Comparison of ENCODE assay signal across 1 cellular context in genomic region chr6:11202513-11203305, GRCh38.
TF ChIP-seq lines count a peak whose summit lies in the region.

No MANE protein-coding gene starts in this region.

TF ChIP-seq in HepG2, 621 proteins besides CTCF, POLR2A, EP300 and RAD21 (continued from another document and continues in another):
- TF ChIP-seq NONO (IDR thresholded peaks at IDR 0.05) = no peak
- TF ChIP-seq NONO (CRISPR knock-in tag; conservative IDR thresholded peaks at IDR 0.05) = no peak; the same call in none of the 2 replicates
- TF ChIP-seq POGZ (CRISPR knock-in tag; IDR thresholded peaks at IDR 0.05) = peak; percentile 90
- TF ChIP-seq, protein P1, sequence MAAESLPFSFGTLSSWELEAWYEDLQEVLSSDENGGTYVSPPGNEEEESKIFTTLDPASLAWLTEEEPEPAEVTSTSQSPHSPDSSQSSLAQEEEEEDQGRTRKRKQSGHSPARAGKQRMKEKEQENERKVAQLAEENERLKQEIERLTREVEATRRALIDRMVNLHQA (CRISPR knock-in tag; IDR thresholded peaks at IDR 0.05) = no peak
- TF ChIP-seq KDM5A (IDR thresholded peaks at IDR 0.05; ENCODE audit: borderline replicate concordance, low read length) = no peak
- TF ChIP-seq SAP130 (CRISPR knock-in tag; IDR thresholded peaks at IDR 0.05; ENCODE audit: low read depth) = peak; percentile 89
- no peak for TF ChIP-seq ZNF768 (CRISPR knock-in tag; IDR thresholded peaks at IDR 0.05)
- peak; percentile 17 for TF ChIP-seq YY1 (IDR thresholded peaks at IDR 0.05; ENCODE audit: insufficient read depth, insufficient replicate concordance, low read depth, low read length)
- peak; percentile 67; the same call in 1 of the 2 replicates for TF ChIP-seq ZNF274 (CRISPR knock-in tag; IDR thresholded peaks at IDR 0.05)
- no peak for TF ChIP-seq KDM4B (CRISPR knock-in tag; IDR thresholded peaks at IDR 0.05)
- TF ChIP-seq GTF3A (CRISPR knock-in tag; conservative IDR thresholded peaks at IDR 0.05) = no peak
- TF ChIP-seq ZNF709 (CRISPR knock-in tag; IDR thresholded peaks at IDR 0.05) = no peak
- no peak for TF ChIP-seq ELF4 (CRISPR knock-in tag; IDR thresholded peaks at IDR 0.05; ENCODE audit: borderline replicate concordance)
- TF ChIP-seq FIP1L1 (IDR thresholded peaks at IDR 0.05; ENCODE audit: borderline replicate concordance, insufficient read depth, low read depth, low read length) = 0 out of 2 replicates have a peak, but pooled peaks have one; percentile 12
- no peak for TF ChIP-seq ZNF780A (CRISPR knock-in tag; IDR thresholded peaks at IDR 0.05)
- TF ChIP-seq TBP (CRISPR knock-in tag; IDR thresholded peaks at IDR 0.05) = no peak
- TF ChIP-seq ZNF256 (CRISPR knock-in tag; conservative IDR thresholded peaks at IDR 0.05) = no peak
- TF ChIP-seq RBAK (CRISPR knock-in tag; IDR thresholded peaks at IDR 0.05) = no peak
- no peak for TF ChIP-seq PAWR (CRISPR knock-in tag; IDR thresholded peaks at IDR 0.05; ENCODE audit: borderline replicate concordance)
- peak; percentile 22 for TF ChIP-seq ZEB1 (IDR thresholded peaks at IDR 0.05; ENCODE audit: insufficient replicate concordance, low read depth)
- TF ChIP-seq ATF3 (CRISPR knock-in tag; IDR thresholded peaks at IDR 0.05) = peak; percentile 63; the same call in 1 of the 2 replicates
- TF ChIP-seq PCBP1 (IDR thresholded peaks at IDR 0.05; ENCODE audit: borderline replicate concordance, low read depth, low read length) = no peak
- no peak for TF ChIP-seq U2AF2 (IDR thresholded peaks at IDR 0.05; ENCODE audit: low read depth, low read length)
- no peak for TF ChIP-seq ZNF326 (CRISPR knock-in tag; IDR thresholded peaks at IDR 0.05; ENCODE audit: borderline replicate concordance)
- TF ChIP-seq CEBPB (IDR thresholded peaks at IDR 0.05; ENCODE audit: borderline replicate concordance, low read depth, low read length) = peak; percentile 49
- TF ChIP-seq ZFP36L2 (CRISPR knock-in tag; IDR thresholded peaks at IDR 0.05) = no peak
- no peak for TF ChIP-seq ZXDC (CRISPR knock-in tag; IDR thresholded peaks at IDR 0.05)
- TF ChIP-seq REST (IDR thresholded peaks at IDR 0.05; ENCODE audit: borderline replicate concordance in 1 of 2, low read depth in 1 of 2, low read length in 2 of 2) = peak in 1 of 2 experiments; percentile 34; a peak in 1 of 4 replicates
- peak; percentile 91 for TF ChIP-seq ISL2 (CRISPR knock-in tag; IDR thresholded peaks at IDR 0.05)
- no peak; the same call in 1 of the 2 replicates for TF ChIP-seq JUNB (CRISPR knock-in tag; IDR thresholded peaks at IDR 0.05; ENCODE audit: borderline replicate concordance)
- TF ChIP-seq NFE2 (CRISPR knock-in tag; IDR thresholded peaks at IDR 0.05) = no peak
- TF ChIP-seq, protein P2, sequence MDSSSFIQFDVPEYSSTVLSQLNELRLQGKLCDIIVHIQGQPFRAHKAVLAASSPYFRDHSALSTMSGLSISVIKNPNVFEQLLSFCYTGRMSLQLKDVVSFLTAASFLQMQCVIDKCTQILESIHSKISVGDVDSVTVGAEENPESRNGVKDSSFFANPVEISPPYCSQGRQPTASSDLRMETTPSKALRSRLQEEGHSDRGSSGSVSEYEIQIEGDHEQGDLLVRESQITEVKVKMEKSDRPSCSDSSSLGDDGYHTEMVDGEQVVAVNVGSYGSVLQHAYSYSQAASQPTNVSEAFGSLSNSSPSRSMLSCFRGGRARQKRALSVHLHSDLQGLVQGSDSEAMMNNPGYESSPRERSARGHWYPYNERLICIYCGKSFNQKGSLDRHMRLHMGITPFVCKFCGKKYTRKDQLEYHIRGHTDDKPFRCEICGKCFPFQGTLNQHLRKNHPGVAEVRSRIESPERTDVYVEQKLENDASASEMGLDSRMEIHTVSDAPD (CRISPR knock-in tag; IDR thresholded peaks at IDR 0.05) = no peak; the same call in 1 of the 2 replicates
- 0 out of 2 replicates have a peak, but pooled peaks have one; percentile 50 for TF ChIP-seq ZNF280D (CRISPR knock-in tag; IDR thresholded peaks at IDR 0.05)
- no peak for TF ChIP-seq SOX6 (IDR thresholded peaks at IDR 0.05)
- TF ChIP-seq SOX6 (CRISPR knock-in tag; IDR thresholded peaks at IDR 0.05) = peak; percentile 98
- no peak for TF ChIP-seq KDM5B (CRISPR knock-in tag; IDR thresholded peaks at IDR 0.05; ENCODE audit: borderline replicate concordance)
- no peak for TF ChIP-seq JARID2 (CRISPR knock-in tag; IDR thresholded peaks at IDR 0.05; ENCODE audit: insufficient replicate concordance)
- no peak for TF ChIP-seq SIN3B (IDR thresholded peaks at IDR 0.05; ENCODE audit: low read length)
- no peak for TF ChIP-seq ZNF615 (CRISPR knock-in tag; IDR thresholded peaks at IDR 0.05; ENCODE audit: borderline replicate concordance)
- peak; percentile 83 for TF ChIP-seq GABPB1 (CRISPR knock-in tag; IDR thresholded peaks at IDR 0.05)
- TF ChIP-seq RFXANK (CRISPR knock-in tag; IDR thresholded peaks at IDR 0.05) = peak; percentile 15; the same call in 1 of the 2 replicates
- TF ChIP-seq, protein P3, sequence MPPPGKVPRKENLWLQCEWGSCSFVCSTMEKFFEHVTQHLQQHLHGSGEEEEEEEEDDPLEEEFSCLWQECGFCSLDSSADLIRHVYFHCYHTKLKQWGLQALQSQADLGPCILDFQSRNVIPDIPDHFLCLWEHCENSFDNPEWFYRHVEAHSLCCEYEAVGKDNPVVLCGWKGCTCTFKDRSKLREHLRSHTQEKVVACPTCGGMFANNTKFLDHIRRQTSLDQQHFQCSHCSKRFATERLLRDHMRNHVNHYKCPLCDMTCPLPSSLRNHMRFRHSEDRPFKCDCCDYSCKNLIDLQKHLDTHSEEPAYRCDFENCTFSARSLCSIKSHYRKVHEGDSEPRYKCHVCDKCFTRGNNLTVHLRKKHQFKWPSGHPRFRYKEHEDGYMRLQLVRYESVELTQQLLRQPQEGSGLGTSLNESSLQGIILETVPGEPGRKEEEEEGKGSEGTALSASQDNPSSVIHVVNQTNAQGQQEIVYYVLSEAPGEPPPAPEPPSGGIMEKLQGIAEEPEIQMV (CRISPR knock-in tag; IDR thresholded peaks at IDR 0.05; ENCODE audit: low read depth) = no peak; the same call in 1 of the 2 replicates
- TF ChIP-seq NR2F1 (CRISPR knock-in tag; IDR thresholded peaks at IDR 0.05) = no peak
- TF ChIP-seq ZNF276 (CRISPR knock-in tag; IDR thresholded peaks at IDR 0.05; ENCODE audit: low read depth) = 0 out of 2 replicates have a peak, but pooled peaks have one; percentile 33
- no peak for TF ChIP-seq ZFP36 (IDR thresholded peaks at IDR 0.05; ENCODE audit: borderline replicate concordance, low read depth, low read length, partially characterized antibody)
- no peak for TF ChIP-seq TSC22D2 (CRISPR knock-in tag; IDR thresholded peaks at IDR 0.05; ENCODE audit: borderline replicate concordance)
- peak in 1 of 2 experiments; percentile 60; a peak in 1 of 4 replicates for TF ChIP-seq ATF4 (CRISPR knock-in tag; IDR thresholded peaks at IDR 0.05)
- no peak for TF ChIP-seq MTA1 (CRISPR knock-in tag; IDR thresholded peaks at IDR 0.05; ENCODE audit: borderline replicate concordance)
- 0 out of 2 replicates have a peak, but pooled peaks have one; percentile 19 for TF ChIP-seq CBFB (CRISPR knock-in tag; IDR thresholded peaks at IDR 0.05)
- TF ChIP-seq ZNF703 (CRISPR knock-in tag; IDR thresholded peaks at IDR 0.05; ENCODE audit: borderline replicate concordance) = no peak
- no peak; the same call in 1 of the 2 replicates for TF ChIP-seq ZBTB7A (CRISPR knock-in tag; IDR thresholded peaks at IDR 0.05)
- TF ChIP-seq FOSL1 (CRISPR knock-in tag; IDR thresholded peaks at IDR 0.05; ENCODE audit: borderline replicate concordance) = no peak
